Comparison of ENCODE assay signal across 10 cellular contexts in the genomic region with DNA sequence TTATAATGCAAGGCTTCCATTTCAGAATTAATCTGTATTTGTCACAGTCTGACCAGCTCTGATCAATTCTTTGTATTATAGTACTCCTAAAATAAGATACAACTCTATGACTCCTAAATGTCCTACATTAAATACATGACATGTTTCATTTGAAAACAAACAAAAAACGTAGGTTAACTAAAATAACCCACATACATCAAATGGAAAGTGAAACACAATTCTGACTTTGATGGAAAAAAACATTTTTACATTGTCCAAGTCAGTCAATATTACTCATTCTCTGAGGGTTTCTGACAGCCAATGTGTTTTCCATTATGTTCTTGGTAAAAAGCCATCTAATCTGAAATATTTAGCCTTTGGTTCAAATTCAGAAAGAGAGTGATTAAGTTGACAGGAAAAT.
A peak's percentile ranks its signal among the peaks of the same experiment; 100 is the strongest.
DNase-seq lines count a peak whose midpoint lies in the region; ATAC-seq and TF ChIP-seq lines count a peak whose summit lies in the region.
"Had no signal": no experiment of that assay in that cellular context is flagged by ENCODE, and none has a peak within 500 bp of the region (broad histone marks: within the 10 kb centered on the region; RNA-seq: fewer than 3 reads in every experiment).

No MANE protein-coding gene starts in this region.

- CTCF ChIA-PET in activated naive CD4-positive, alpha-beta T cell treated with anti-CD3 and anti-CD28 coated beads, Interleukin-2, amount 10 ng/mL, durations not matched to agents 7 days and 5 days (lab: Charles Lee) = interaction anchor here (0.9 to 2.3 kb wide), 3 partner anchors 9 to 229 kb away, joined by 3 to 11 read pairs (median 9); a partner anchor contains a TSS

- peak overlapping the region; percentile 64 for H3K9ac ChIP-seq in adipocyte (ENCODE audit: low read length)
- H3K9ac ChIP-seq in subcutaneous abdominal adipose tissue (ENCODE audit: low read length in 5 of 5) = peak overlapping the region in 1 of 5 donors; percentile 32

- H3K4me1 Mint-ChIP-seq in activated naive CD4-positive, alpha-beta T cell treated with anti-CD3 and anti-CD28 coated beads, Interleukin-2, amount 10 ng/mL, durations not matched to agents 7 days and 5 days = peaks cover 71% of the 10 kb centered on the region

- H3K36me3 Mint-ChIP-seq in activated naive CD4-positive, alpha-beta T cell treated with anti-CD3 and anti-CD28 coated beads, Interleukin-2, amount 10 ng/mL, durations not matched to agents 7 days and 5 days = peaks cover 57% of the 10 kb centered on the region

- H3K36me3 ChIP-seq in adipocyte (ENCODE audit: control insufficient read depth, insufficient read depth, low read length, severe bottlenecking) (peaks cover 65% of the 10 kb centered on the region), subcutaneous abdominal adipose tissue (ENCODE audit: control insufficient read depth in 5 of 5, insufficient read depth in 5 of 5, low read length in 5 of 5) (peaks cover 0 to 3% (median 0%) of the 10 kb centered on the region in 5 donors)

- H3K27ac ChIP-seq in subcutaneous abdominal adipose tissue (ENCODE audit: low read depth, low read length) (peak overlapping the region; percentile 82), coronary artery (no peak overlapping the region)

- ATAC-seq in HG03354 (IDR thresholded peaks at IDR 0.05; ENCODE audit: poor library complexity, severe bottlenecking, unreplicated experiment) = peak; percentile 69

- no peaks in the 10 kb centered on the region for H3K9me3 ChIP-seq in adipocyte (ENCODE audit: control insufficient read depth, low read length)
- no peaks in the 10 kb centered on the region for H3K9me3 ChIP-seq in subcutaneous abdominal adipose tissue (ENCODE audit: control insufficient read depth in 5 of 5, low read length in 5 of 5)

- H3K27ac Mint-ChIP-seq in activated naive CD4-positive, alpha-beta T cell treated with anti-CD3 and anti-CD28 coated beads, Interleukin-2, amount 10 ng/mL, durations not matched to agents 7 days and 5 days = peak overlapping the region; percentile 84

- H3K4me3 ChIP-seq in adipocyte (ENCODE audit: low read length) (peak overlapping the region; percentile 74), subcutaneous abdominal adipose tissue (ENCODE audit: low read depth in 1 of 5, low read length in 5 of 5) (no peak overlapping the region), coronary artery (no peak overlapping the region)

- no peak overlapping the region for H3K4me3 Mint-ChIP-seq in activated naive CD4-positive, alpha-beta T cell treated with anti-CD3 and anti-CD28 coated beads, Interleukin-2, amount 10 ng/mL, durations not matched to agents 7 days and 5 days

- no peaks in the 10 kb centered on the region for H3K9me3 Mint-ChIP-seq in activated naive CD4-positive, alpha-beta T cell treated with anti-CD3 and anti-CD28 coated beads, Interleukin-2, amount 10 ng/mL, durations not matched to agents 7 days and 5 days

- peaks cover 65% of the 10 kb centered on the region for H3K4me1 ChIP-seq in adipocyte (ENCODE audit: control insufficient read depth, insufficient read depth, low read length)
- peaks cover 0 to 50% (median 26%) of the 10 kb centered on the region in 5 donors for H3K4me1 ChIP-seq in subcutaneous abdominal adipose tissue (ENCODE audit: control insufficient read depth in 5 of 5, insufficient read depth in 5 of 5, low read length in 5 of 5)

- no peak for DNase-seq in activated naive CD4-positive, alpha-beta T cell treated with anti-CD3 and anti-CD28 coated beads, Interleukin-2, amount 10 ng/mL, durations not matched to agents 7 days and 5 days
- no peak for DNase-seq in activated naive CD4-positive, alpha-beta T cell treated with Interleukin-2 at 50 U/mL for 16 hours
- DNase-seq in adipocyte (ENCODE audit: low read depth) (peak; percentile 52), coronary artery (ENCODE audit: low spot score) (no peak), COLO829 (ENCODE audit: low spot score) (no peak), activated gamma-delta T cell (lab: John Stamatoyannopoulos, UW) (no peak)
- DNase-seq: AML-193, NCI-H82 had no signal

- no peaks in the 10 kb centered on the region for H3K27me3 Mint-ChIP-seq in activated naive CD4-positive, alpha-beta T cell treated with anti-CD3 and anti-CD28 coated beads, Interleukin-2, amount 10 ng/mL, durations not matched to agents 7 days and 5 days

- no peak for TF ChIP-seq CTCF in coronary artery (IDR thresholded peaks at IDR 0.05)

- no peaks in the 10 kb centered on the region for H3K27me3 ChIP-seq in adipocyte (replicated peaks; ENCODE audit: control insufficient read depth, insufficient read depth, low read length)
- no peaks in the 10 kb centered on the region for H3K27me3 ChIP-seq in subcutaneous abdominal adipose tissue (ENCODE audit: control insufficient read depth in 5 of 5, insufficient read depth in 4 of 5, low read length in 5 of 5)
